14 cellular contexts compared by ENCODE assay signal in genomic region chr22:40960137-40960536, GRCh38. TPM values are rescaled to one million over a fixed set of nuclear protein-coding genes. Genes with fewer than 3 reads are reported as not detected.
DNase-seq lines count a peak whose midpoint lies in the region; ATAC-seq lines count a peak whose summit lies in the region.
"Had no signal": no experiment of that assay in that cellular context is flagged by ENCODE, and none has a peak within 500 bp of the region (broad histone marks: within the 10 kb centered on the region; RNA-seq: fewer than 3 reads in every experiment).

No MANE protein-coding gene starts in this region.

- no peaks in the 10 kb centered on the region for H3K27me3 Mint-ChIP-seq in CD4-positive, alpha-beta memory T cell
- H3K27me3 Mint-ChIP-seq in activated CD8-positive, alpha-beta T cell treated with anti-CD3 and anti-CD28 coated beads, Interleukin-2, amount 10 ng/mL, durations not matched to agents 7 days and 5 days (ENCODE audit: low read depth): no peaks in the 10 kb centered on the region
- H3K27me3 Mint-ChIP-seq: activated naive CD8-positive, alpha-beta T cell had no signal

- H3K4me1 Mint-ChIP-seq in CD4-positive, alpha-beta memory T cell: peaks cover 7 to 24% (median 12%) of the 10 kb centered on the region in 4 donors
- peaks cover 10% of the 10 kb centered on the region for H3K4me1 Mint-ChIP-seq in activated CD8-positive, alpha-beta T cell treated with anti-CD3 and anti-CD28 coated beads, Interleukin-2, amount 10 ng/mL, durations not matched to agents 7 days and 5 days (ENCODE audit: low read depth)

- peaks cover 15% of the 10 kb centered on the region for H3K36me3 ChIP-seq in CD4-positive, alpha-beta memory T cell (ENCODE audit: insufficient read depth, low read length)

- no peaks in the 10 kb centered on the region for H3K27me3 ChIP-seq in CD4-positive, alpha-beta memory T cell (ENCODE audit: insufficient read depth, low read length)
- H3K27me3 ChIP-seq: stomach had no signal

- ATAC-seq in activated CD8-positive, alpha-beta T cell treated with anti-CD3 and anti-CD28 coated beads, Interleukin-2, amount 10 ng/mL, durations not matched to agents 7 days and 5 days: no peak
- ATAC-seq: mucosa of descending colon had no signal

- H3K27ac Mint-ChIP-seq in CD4-positive, alpha-beta memory T cell: peak overlapping the region; percentile 5 to 86 (median 49)
- peak overlapping the region; percentile 33 for H3K27ac Mint-ChIP-seq in activated CD8-positive, alpha-beta T cell treated with anti-CD3 and anti-CD28 coated beads, Interleukin-2, amount 10 ng/mL, durations not matched to agents 7 days and 5 days

- POLR2A ChIA-PET in CD4-positive, alpha-beta memory T cell (lab: Charles Lee; ENCODE audit: partially characterized antibody): interaction anchor here (1.6 to 1.7 kb wide), 2 partner anchors 9 to 133 kb away, joined by 6 to 9 read pairs; partner anchors contain the start of gene RBX1
- POLR2A ChIA-PET in activated CD8-positive, alpha-beta T cell treated with anti-CD3 and anti-CD28 coated beads, Interleukin-2, amount 10 ng/mL, durations not matched to agents 7 days and 5 days (lab: Charles Lee): interaction anchor here (1.2 to 1.4 kb wide), 3 partner anchors 9 to 12 kb away, joined by 3 to 6 read pairs (median 4); partner anchors contain the start of gene RBX1

- no peak overlapping the region for H3K27ac ChIP-seq in CD4-positive, alpha-beta memory T cell (ENCODE audit: low read depth, low read length)
- H3K27ac ChIP-seq: psoas muscle, stomach had no signal

- CTCF ChIA-PET in CD4-positive, alpha-beta memory T cell (lab: Charles Lee; ENCODE audit: partially characterized antibody): no interaction called here
- CTCF ChIA-PET in activated CD8-positive, alpha-beta T cell treated with anti-CD3 and anti-CD28 coated beads, Interleukin-2, amount 10 ng/mL, durations not matched to agents 7 days and 5 days (lab: Charles Lee): interaction anchor here (0.9 to 1.2 kb wide), 2 partner anchors 37 to 61 kb away, joined by 3 to 5 read pairs; no protein-coding TSS in a partner anchor

- no peak overlapping the region for H3K4me3 Mint-ChIP-seq in CD4-positive, alpha-beta memory T cell
- no peak overlapping the region for H3K4me3 Mint-ChIP-seq in activated CD8-positive, alpha-beta T cell treated with anti-CD3 and anti-CD28 coated beads, Interleukin-2, amount 10 ng/mL, durations not matched to agents 7 days and 5 days

- peaks cover 7% of the 10 kb centered on the region for H3K4me1 ChIP-seq in CD4-positive, alpha-beta memory T cell (ENCODE audit: insufficient read depth, low read length)

- no peak for DNase-seq in CD4-positive, alpha-beta memory T cell
- DNase-seq in EH (ENCODE audit: low read depth): peak; percentile 12
- no peak for DNase-seq in activated CD8-positive, alpha-beta T cell treated with anti-CD3 and anti-CD28 coated beads, Interleukin-2, amount 10 ng/mL, durations not matched to agents 7 days and 5 days
- DNase-seq in mesenteric fat pad (ENCODE audit: low spot score): peak; percentile 11
- DNase-seq in NCI-H1092 treated with DMSO at 0.1 percent for 48 hours (lab: John Stamatoyannopoulos, UW): no peak
- DNase-seq in effector CD4-positive, alpha-beta T cell: no peak
- no peak for DNase-seq in NCI-H1048 (lab: John Stamatoyannopoulos, UW)
- DNase-seq: activated CD8-positive, alpha-beta memory T cell treated with anti-CD3 and anti-CD28 coated beads, Interleukin-2, amount 50 U/mL, for 48 hours; mucosa of descending colon; NCI-H1105; psoas muscle; SK-N-SH; stomach had no signal

- no peak overlapping the region for H3K4me3 ChIP-seq in CD4-positive, alpha-beta memory T cell (ENCODE audit: low read length in 2 of 2)
- H3K4me3 ChIP-seq: mucosa of descending colon, psoas muscle, stomach had no signal

- intact Hi-C loops in CD4-positive, alpha-beta memory T cell (cut with micrococcal nuclease): no loop called here

- no peaks in the 10 kb centered on the region for H3K9me3 ChIP-seq in CD4-positive, alpha-beta memory T cell (ENCODE audit: control insufficient read depth in 1 of 2, low read length in 2 of 2)
- H3K9me3 ChIP-seq: mucosa of descending colon, psoas muscle, SK-N-SH, stomach had no signal

- H3K36me3 Mint-ChIP-seq in CD4-positive, alpha-beta memory T cell: peaks cover 21 to 47% of the 10 kb centered on the region in 2 donors
- peaks cover 54% of the 10 kb centered on the region for H3K36me3 Mint-ChIP-seq in activated CD8-positive, alpha-beta T cell treated with anti-CD3 and anti-CD28 coated beads, Interleukin-2, amount 10 ng/mL, durations not matched to agents 7 days and 5 days (ENCODE audit: low read depth)
- H3K36me3 Mint-ChIP-seq: activated naive CD8-positive, alpha-beta T cell had no signal

- no peaks in the 10 kb centered on the region for H3K9me3 Mint-ChIP-seq in CD4-positive, alpha-beta memory T cell
- H3K9me3 Mint-ChIP-seq in activated CD8-positive, alpha-beta T cell treated with anti-CD3 and anti-CD28 coated beads, Interleukin-2, amount 10 ng/mL, durations not matched to agents 7 days and 5 days (ENCODE audit: insufficient read depth): no peaks in the 10 kb centered on the region

RNA-seq across cellular contexts. Expression of gene RBX1, which starts 9.0 kb away (rescaled TPM):
- 10 to 100 TPM; 39.6 to 46.4 TPM for total RNA-seq in CD4-positive, alpha-beta memory T cell
- 100 to 1,000 TPM; 150 to 163 TPM for polyA plus RNA-seq in CD4-positive, alpha-beta memory T cell
- total RNA-seq in activated CD8-positive, alpha-beta T cell treated with anti-CD3 and anti-CD28 coated beads, Interleukin-2, amount 10 ng/mL, durations not matched to agents 7 days and 5 days: 10 to 100 TPM; 84.0 to 87.9 TPM
- total RNA-seq in mesenteric fat pad: 44.8 TPM

Comparison
In these comparisons a context has a peak if more than half of its experiments do, and no peak if none do; other contexts are left out.
1. DNase-seq: peak in EH (single experiment) and mesenteric fat pad (single experiment); none in CD4-positive, alpha-beta memory T cell (0 of 5), activated CD8-positive, alpha-beta T cell treated with anti-CD3 and anti-CD28 coated beads, Interleukin-2, amount 10 ng/mL, durations not matched to agents 7 days and 5 days (single experiment), NCI-H1092 treated with DMSO at 0.1 percent for 48 hours (single experiment), effector CD4-positive, alpha-beta T cell (single experiment) and NCI-H1048 (single experiment).